Comparison of ENCODE assay signal across 8 cellular contexts in the genomic region with DNA sequence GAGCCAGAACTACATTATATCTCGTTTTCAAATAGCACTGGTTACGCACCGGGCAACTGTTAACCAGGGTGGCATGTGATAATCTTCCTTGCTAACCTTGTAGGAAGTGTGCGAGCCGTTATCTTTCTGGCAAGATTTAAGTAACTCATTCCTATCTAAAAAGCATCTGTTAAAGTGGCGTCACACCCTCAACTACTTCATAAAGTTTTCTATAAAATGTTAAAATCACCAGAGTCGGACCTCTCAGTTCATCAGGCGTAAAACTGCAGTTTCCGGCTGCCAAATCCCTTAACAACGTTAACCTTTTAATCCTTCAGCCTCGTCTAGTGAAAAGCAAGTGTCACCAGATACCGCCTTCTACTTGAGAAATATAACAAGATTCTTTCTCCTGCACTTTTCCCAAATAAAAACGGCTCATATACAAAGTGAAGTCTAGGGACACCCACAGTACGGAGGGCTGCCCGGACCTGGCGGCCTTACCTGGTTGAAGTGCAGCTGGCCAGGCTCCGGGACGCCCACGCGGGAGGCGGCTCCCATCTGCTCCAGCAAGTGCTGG.
A peak's percentile ranks its signal among the peaks of the same experiment; 100 is the strongest.
DNase-seq lines count a peak whose midpoint lies in the region; ATAC-seq, FAIRE-seq and TF ChIP-seq lines count a peak whose summit lies in the region.

No MANE protein-coding gene starts in this region.

- FAIRE-seq in D721Med (lab: Jason Lieb, UNC): no peak

- peaks cover 9% of the 10 kb centered on the region for H3K36me3 Mint-ChIP-seq in activated naive CD8-positive, alpha-beta T cell

- H3K27me3 Mint-ChIP-seq in activated naive CD8-positive, alpha-beta T cell: no peaks in the 10 kb centered on the region

- H3K4me3 ChIP-seq in NB4 (ENCODE audit: low read depth, low read length) (peak overlapping the region; percentile 82), iPS-18c (ENCODE audit: insufficient read depth, low read depth, low read length) (peak overlapping the region; percentile 64)

- H3K4me1 Mint-ChIP-seq in activated naive CD8-positive, alpha-beta T cell (ENCODE audit: low read depth): peaks cover 56% of the 10 kb centered on the region

- peak overlapping the region; percentile 97 for H3K27ac Mint-ChIP-seq in activated naive CD8-positive, alpha-beta T cell

- ATAC-seq in GM18508 (IDR thresholded peaks at IDR 0.05; ENCODE audit: insufficient read depth, unreplicated experiment) (peak; percentile 24), HG02588 (IDR thresholded peaks at IDR 0.05; ENCODE audit: unreplicated experiment) (peak; percentile 39)

- DNase-seq in NB4 (ENCODE audit: low read depth) (peak; percentile 56), D721Med (ENCODE audit: insufficient read length, low spot score) (no peak), GM20000 (ENCODE audit: low spot score) (no peak)
- DNase-seq in stimulated activated CD4-positive, alpha-beta T cell treated with anti-CD3 and anti-CD28 coated beads, Interleukin-2, amount 100 ng/mL, for 24 hours: peak; percentile 74 to 81

- no peak for TF ChIP-seq CTCF in NB4 (IDR thresholded peaks at IDR 0.05; ENCODE audit: low read depth, low read length)
- no peak for TF ChIP-seq CTCF in D721Med (IDR thresholded peaks at IDR 0.05; ENCODE audit: insufficient read depth, missing control alignments)
- no peak for TF ChIP-seq CTCF in GM20000 (IDR thresholded peaks at IDR 0.05; ENCODE audit: extremely low read depth, missing control alignments)

- peak overlapping the region; percentile 92 for H3K4me3 Mint-ChIP-seq in activated naive CD8-positive, alpha-beta T cell

- TF ChIP-seq POLR2A in NB4 (IDR thresholded peaks at IDR 0.05; ENCODE audit: extremely low read depth, insufficient read length): no peak

- no peaks in the 10 kb centered on the region for H3K9me3 Mint-ChIP-seq in activated naive CD8-positive, alpha-beta T cell (ENCODE audit: low read depth)

- H3K9me3 ChIP-seq in iPS-18c (ENCODE audit: control insufficient read depth, insufficient read depth, low read length): no peaks in the 10 kb centered on the region

Comparison
In these comparisons a context has a peak if more than half of its experiments do, and no peak if none do; other contexts are left out.
1. DNase-seq: peak in NB4 (single experiment) and stimulated activated CD4-positive, alpha-beta T cell treated with anti-CD3 and anti-CD28 coated beads, Interleukin-2, amount 100 ng/mL, for 24 hours (2 of 2); none in D721Med (single experiment) and GM20000 (single experiment).